Comparison of ENCODE assay signal across 1 cellular context in genomic region chr1:231418741-231419107, GRCh38.
TF ChIP-seq lines count a peak whose summit lies in the region.

No MANE protein-coding gene starts in this region.

TF ChIP-seq in HepG2, 621 proteins besides CTCF, POLR2A, EP300 and RAD21 (continued from another document):
- TF ChIP-seq ZNF260 (CRISPR knock-in tag; IDR thresholded peaks at IDR 0.05; ENCODE audit: borderline replicate concordance, low read depth) (no peak), ZNF160 (CRISPR knock-in tag; IDR thresholded peaks at IDR 0.05) (no peak)
